In the genomic region with DNA sequence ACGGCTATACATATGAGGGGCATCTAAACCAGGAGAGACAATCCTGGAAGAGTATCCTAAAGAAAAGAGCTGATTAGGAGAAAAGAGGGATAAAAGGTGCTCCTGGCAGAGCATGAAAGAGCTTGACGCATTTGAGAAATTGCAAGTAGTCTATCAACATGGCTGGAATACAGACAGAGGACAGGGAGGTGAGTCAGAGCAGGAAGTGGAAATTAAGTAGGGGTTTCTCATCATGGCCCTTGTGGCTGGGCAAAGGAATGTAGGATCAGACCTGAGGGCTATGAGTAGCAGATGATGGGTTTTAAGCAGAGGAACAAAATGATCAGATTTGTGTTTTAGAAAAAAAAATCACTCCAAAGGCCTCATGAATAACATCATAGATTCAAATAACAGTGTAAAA, we compare ENCODE assay signal across 11 cellular contexts. TPM values are rescaled to one million over a fixed set of nuclear protein-coding genes. Genes with fewer than 3 reads are reported as not detected.
DNase-seq lines count a peak whose midpoint lies in the region; ATAC-seq and TF ChIP-seq lines count a peak whose summit lies in the region.
"Had no signal": no experiment of that assay in that cellular context is flagged by ENCODE, and none has a peak within 500 bp of the region (broad histone marks: within the 10 kb centered on the region; RNA-seq: fewer than 3 reads in every experiment).

No MANE protein-coding gene starts in this region.

- H3K36me3 Mint-ChIP-seq in T-cell: no peaks in the 10 kb centered on the region

- H3K4me3 Mint-ChIP-seq in T-cell: no peak overlapping the region
- H3K4me3 Mint-ChIP-seq: activated T-cell treated with anti-CD3 and anti-CD28 coated beads, Interleukin-2, amount 50 U/mL, for 4 hours had no signal

- peaks cover 0 to 6% (median 0%) of the 10 kb centered on the region in 3 donors for H3K9me3 Mint-ChIP-seq in T-cell
- H3K9me3 Mint-ChIP-seq: activated T-cell treated with anti-CD3 and anti-CD28 coated beads, Interleukin-2, amount 50 U/mL, for 4 hours had no signal

- ATAC-seq in T-cell (replicated peaks in 1 of 4): no peak
- ATAC-seq: activated T-cell treated with anti-CD3 and anti-CD28 coated beads, Interleukin-2, amount 50 U/mL, for 4 hours had no signal

- no peaks in the 10 kb centered on the region for H3K27me3 ChIP-seq in MG63
- H3K27me3 ChIP-seq in dorsolateral prefrontal cortex: no peaks in the 10 kb centered on the region

- intact Hi-C loops in dorsolateral prefrontal cortex (cut with DNase I): no loop called here

- no peak overlapping the region for H3K27ac ChIP-seq in dorsolateral prefrontal cortex
- H3K27ac ChIP-seq: psoas muscle had no signal

- DNase-seq in Daoy (ENCODE audit: low read depth) (peak; percentile 67), MG63 (peak; percentile 47), choroid plexus epithelial cell (ENCODE audit: low read depth) (peak; percentile 97), non-pigmented ciliary epithelial cell (ENCODE audit: low read depth) (peak; percentile 97), NCI-H1105 treated with DMSO at 0.1 percent for 48 hours (lab: John Stamatoyannopoulos, UW) (no peak), T-cell (no peak), dorsolateral prefrontal cortex (no peak), medulla oblongata (ENCODE audit: extremely low spot score) (no peak)
- DNase-seq: activated T-cell treated with anti-CD3 and anti-CD28 coated beads, Interleukin-2, amount 50 U/mL, for 4 hours; NCI-H510A; psoas muscle had no signal

- no peak overlapping the region for H3K4me3 ChIP-seq in MG63
- no peak overlapping the region for H3K4me3 ChIP-seq in choroid plexus epithelial cell (ENCODE audit: low read depth, low read length)
- no peak overlapping the region for H3K4me3 ChIP-seq in dorsolateral prefrontal cortex
- H3K4me3 ChIP-seq: psoas muscle had no signal

- H3K36me3 ChIP-seq in MG63: no peaks in the 10 kb centered on the region

- POLR2A ChIA-PET in T-cell (lab: Charles Lee): interaction anchor here in 1 of 2 donors (0.6 kb wide), 1 partner anchor 60 kb away, joined by 3 read pairs; no protein-coding TSS in a partner anchor

- no peaks in the 10 kb centered on the region for H3K27me3 Mint-ChIP-seq in T-cell

- no peaks in the 10 kb centered on the region for H3K4me1 Mint-ChIP-seq in T-cell

- CTCF ChIA-PET in T-cell (lab: Charles Lee): interaction anchor here in 1 of 2 donors (0.7 kb wide), 1 partner anchor 87 kb away, joined by 6 read pairs; no protein-coding TSS in a partner anchor

- H3K9me3 ChIP-seq in MG63: no peaks in the 10 kb centered on the region
- H3K9me3 ChIP-seq: psoas muscle had no signal

- no peak for TF ChIP-seq CTCF in choroid plexus epithelial cell (conservative IDR thresholded peaks at IDR 0.05; ENCODE audit: low read depth, low read length)
- TF ChIP-seq CTCF in dorsolateral prefrontal cortex (IDR thresholded peaks at IDR 0.05 in 54 of 56, conservative IDR thresholded peaks at IDR 0.05 in 2 of 56; ENCODE audit: low read depth in 1 of 56, partially characterized antibody in 56 of 56): no peak

- H3K27ac Mint-ChIP-seq in T-cell: no peak overlapping the region

RNA-seq across cellular contexts. Expression of a gene that starts 49.2 kb away (rescaled TPM):
- 47.6 and 51.9 TPM in 2 replicates for total RNA-seq in Daoy (2014; rRNA removed; shearing (Covaris generic))
- total RNA-seq in MG63 (2014; rRNA removed; shearing (Covaris generic); ENCODE audit: low replicate concordance): 31.2 and 41.4 TPM in 2 replicates
- total RNA-seq in T-cell: 100 to 1,000 TPM in 1 of 5 donors, 10 to 100 TPM in 4; 67.4 to 103 (median 80.1) TPM
- total RNA-seq in dorsolateral prefrontal cortex: 100 to 1,000 TPM in 119 of 120 experiments, 10 to 100 TPM in 1; 84.4 to 293 (median 212) TPM

Comparison
In these comparisons a context has a peak if more than half of its experiments do, and no peak if none do; other contexts are left out.
1. DNase-seq: peak in Daoy (single experiment), MG63 (single experiment), choroid plexus epithelial cell (single experiment) and non-pigmented ciliary epithelial cell (single experiment); none in NCI-H1105 treated with DMSO at 0.1 percent for 48 hours (single experiment), T-cell (0 of 34), dorsolateral prefrontal cortex (0 of 10) and medulla oblongata (single experiment).